In the genomic region with DNA sequence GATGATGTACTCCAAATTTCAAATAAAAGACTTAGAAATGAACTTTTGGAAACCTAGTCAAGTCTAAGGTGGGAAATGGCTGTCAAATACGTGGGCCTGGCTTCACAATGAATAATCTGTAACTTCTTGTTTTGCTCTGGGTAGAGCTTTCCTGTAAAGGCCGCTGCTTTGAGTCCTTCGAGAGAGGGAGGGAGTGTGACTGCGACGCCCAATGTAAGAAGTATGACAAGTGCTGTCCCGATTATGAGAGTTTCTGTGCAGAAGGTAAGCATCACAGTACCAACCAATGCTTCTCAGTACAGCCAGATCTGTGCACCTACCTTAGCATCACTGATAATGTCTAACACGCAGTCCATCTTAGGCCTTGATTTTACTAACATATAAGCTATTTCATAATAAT, we compare ENCODE assay signal across 14 cellular contexts. TPM values are rescaled to one million over a fixed set of nuclear protein-coding genes. Genes with fewer than 3 reads are reported as not detected.
"Had no signal": no experiment of that assay in that cellular context is flagged by ENCODE, and none has a peak within 500 bp of the region (broad histone marks: within the 10 kb centered on the region; RNA-seq: fewer than 3 reads in every experiment).

No MANE protein-coding gene starts in this region.

- H3K4me1 Mint-ChIP-seq: nephron had no signal

- H3K4me3 Mint-ChIP-seq: activated CD8-positive, alpha-beta memory T cell treated with anti-CD3 and anti-CD28 coated beads, Interleukin-2, amount 10 ng/mL, durations not matched to agents 7 days and 5 days; nephron had no signal

- H3K27ac ChIP-seq: adrenal gland had no signal

- ATAC-seq: activated CD8-positive, alpha-beta memory T cell treated with anti-CD3 and anti-CD28 coated beads, Interleukin-2, amount 10 ng/mL, durations not matched to agents 7 days and 5 days; right cardiac atrium; Right ventricle myocardium inferior; SK-N-SH treated with all-trans-retinoic acid at 6 μM for 48 hours had no signal

- H3K9me3 ChIP-seq: adrenal gland had no signal

- H3K27ac Mint-ChIP-seq: activated CD8-positive, alpha-beta memory T cell treated with anti-CD3 and anti-CD28 coated beads, Interleukin-2, amount 10 ng/mL, durations not matched to agents 7 days and 5 days; nephron; progenitor cell of endocrine pancreas had no signal

- H3K27me3 ChIP-seq: adrenal gland had no signal

- H3K9me3 Mint-ChIP-seq: nephron had no signal

- H3K27me3 Mint-ChIP-seq: progenitor cell of endocrine pancreas had no signal

- DNase-seq: activated CD4-positive, CD25-positive, alpha-beta regulatory T cell; activated CD8-positive, alpha-beta memory T cell treated with anti-CD3 and anti-CD28 coated beads, Interleukin-2, amount 10 ng/mL, durations not matched to agents 7 days and 5 days; adrenal gland; foreskin melanocyte; head of caudate nucleus; occipital lobe; right cardiac atrium; small intestine; stimulated activated naive CD4-positive, alpha-beta T cell treated with Interleukin-2 at 50 U/mL for 16 hours; trophoblast cell had no signal

- H3K36me3 Mint-ChIP-seq: activated CD8-positive, alpha-beta memory T cell treated with anti-CD3 and anti-CD28 coated beads, Interleukin-2, amount 10 ng/mL, durations not matched to agents 7 days and 5 days had no signal

RNA-seq across cellular contexts. Expression of a gene that starts 5.4 kb away (rescaled TPM):
- total RNA-seq: progenitor cell of endocrine pancreas had no signal
